ENCODE assay signal across 21 cellular contexts in the genomic region with DNA sequence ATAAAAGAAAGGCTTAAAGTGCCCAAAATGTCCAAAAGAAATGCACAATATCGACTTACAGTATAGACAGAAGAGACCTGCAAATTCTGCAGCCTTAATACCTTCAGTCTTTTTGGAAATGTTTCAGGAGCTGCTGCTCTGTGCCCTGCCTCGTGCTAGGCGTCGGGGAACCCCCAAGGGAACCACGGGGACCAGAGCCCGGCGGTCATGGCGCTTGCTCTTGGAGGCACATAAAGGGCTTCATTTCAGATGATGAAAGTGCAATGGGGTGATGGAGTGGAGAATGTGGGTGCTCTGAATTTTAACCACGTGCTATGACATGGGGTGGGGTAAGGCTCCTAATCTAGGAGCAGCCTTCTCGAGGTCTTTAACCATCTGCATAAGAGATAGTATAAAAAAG. TPM values are rescaled to one million over a fixed set of nuclear protein-coding genes. Genes with fewer than 3 reads are reported as not detected.
DNase-seq lines count a peak whose midpoint lies in the region; ATAC-seq and TF ChIP-seq lines count a peak whose summit lies in the region.
"Had no signal": no experiment of that assay in that cellular context is flagged by ENCODE, and none has a peak within 500 bp of the region (broad histone marks: within the 10 kb centered on the region; RNA-seq: fewer than 3 reads in every experiment).

No MANE protein-coding gene starts in this region.

- no peaks in the 10 kb centered on the region for H3K36me3 ChIP-seq in brain microvascular endothelial cell (replicated peaks)
- H3K36me3 ChIP-seq: adrenal gland, HAP-1, Peyer's patch had no signal

- H3K27ac ChIP-seq in RWPE1 (peak overlapping the region; percentile 78), brain microvascular endothelial cell (no peak overlapping the region)
- H3K27ac ChIP-seq: adrenal gland, hepatocyte had no signal

- no peak for ATAC-seq in central memory CD8-positive, alpha-beta T cell (replicated peaks; ENCODE audit: extremely low read depth, poor library complexity, severe bottlenecking)
- ATAC-seq in stimulated activated memory B cell treated with anti-CD40 and anti-IgM and Interleukin-4, amounts not matched to agents 10 μg/mL and 1 μg/mL and 100 μg/mL, for 72 hours, result no peak

- H3K4me3 ChIP-seq in brain microvascular endothelial cell (ENCODE audit: low read depth, low read length), result no peak overlapping the region
- H3K4me3 ChIP-seq: hepatocyte had no signal

- H3K36me3 Mint-ChIP-seq in activated CD4-positive, alpha-beta T cell treated with anti-CD3 and anti-CD28 coated beads, Interleukin-2, amount 10 ng/mL, durations not matched to agents 7 days and 5 days (ENCODE audit: low read depth), result no peaks in the 10 kb centered on the region
- H3K36me3 Mint-ChIP-seq in central memory CD8-positive, alpha-beta T cell (ENCODE audit: insufficient read depth), result peaks cover 3% of the 10 kb centered on the region
- no peaks in the 10 kb centered on the region for H3K36me3 Mint-ChIP-seq in stimulated activated memory B cell treated with anti-CD40 and anti-IgM and Interleukin-4, amounts not matched to agents 10 μg/mL and 1 μg/mL and 100 μg/mL, for 72 hours

- H3K9me3 Mint-ChIP-seq in activated CD4-positive, alpha-beta T cell treated with anti-CD3 and anti-CD28 coated beads, Interleukin-2, amount 10 ng/mL, durations not matched to agents 7 days and 5 days, result no peaks in the 10 kb centered on the region
- H3K9me3 Mint-ChIP-seq in central memory CD8-positive, alpha-beta T cell, result no peaks in the 10 kb centered on the region
- no peaks in the 10 kb centered on the region for H3K9me3 Mint-ChIP-seq in stimulated activated memory B cell treated with anti-CD40 and anti-IgM and Interleukin-4, amounts not matched to agents 10 μg/mL and 1 μg/mL and 100 μg/mL, for 72 hours

- peaks cover 3% of the 10 kb centered on the region for H3K27me3 Mint-ChIP-seq in activated CD4-positive, alpha-beta T cell treated with anti-CD3 and anti-CD28 coated beads, Interleukin-2, amount 10 ng/mL, durations not matched to agents 7 days and 5 days
- peaks cover 6% of the 10 kb centered on the region for H3K27me3 Mint-ChIP-seq in central memory CD8-positive, alpha-beta T cell
- H3K27me3 Mint-ChIP-seq in stimulated activated memory B cell treated with anti-CD40 and anti-IgM and Interleukin-4, amounts not matched to agents 10 μg/mL and 1 μg/mL and 100 μg/mL, for 72 hours, result no peaks in the 10 kb centered on the region

- no peak for TF ChIP-seq POLR2A in erythroblast (IDR thresholded peaks at IDR 0.05; ENCODE audit: low read length)

- CTCF ChIA-PET in activated CD4-positive, alpha-beta T cell treated with anti-CD3 and anti-CD28 coated beads, Interleukin-2, amount 10 ng/mL, durations not matched to agents 7 days and 5 days (lab: Charles Lee), result interaction anchor here (0.5 to 2.7 kb wide), 5 partner anchors 10 to 144 kb away, joined by 3 to 13 read pairs (median 4); partner anchors contain the start of gene AACS
- CTCF ChIA-PET in RWPE1 (lab: Yijun Ruan, JAX), result interaction anchor here (0.6 to 1.1 kb wide), 2 partner anchors 18 to 110 kb away, joined by 3 read pairs; no protein-coding TSS in a partner anchor

- peak overlapping the region; percentile 36 for H3K4me3 Mint-ChIP-seq in activated CD4-positive, alpha-beta T cell treated with anti-CD3 and anti-CD28 coated beads, Interleukin-2, amount 10 ng/mL, durations not matched to agents 7 days and 5 days
- peak overlapping the region; percentile 84 for H3K4me3 Mint-ChIP-seq in central memory CD8-positive, alpha-beta T cell
- peak overlapping the region; percentile 23 for H3K4me3 Mint-ChIP-seq in stimulated activated memory B cell treated with anti-CD40 and anti-IgM and Interleukin-4, amounts not matched to agents 10 μg/mL and 1 μg/mL and 100 μg/mL, for 72 hours
- H3K4me3 Mint-ChIP-seq: neural crest cell had no signal

- POLR2A ChIA-PET in activated CD4-positive, alpha-beta T cell treated with anti-CD3 and anti-CD28 coated beads, Interleukin-2, amount 10 ng/mL, durations not matched to agents 7 days and 5 days (lab: Charles Lee), result no interaction called here
- POLR2A ChIA-PET in RWPE1 (lab: Yijun Ruan, JAX; ENCODE audit: low non-redundant PET), result interaction anchor here (0.9 kb wide), 1 partner anchor 14 kb away, joined by 4 read pairs; no protein-coding TSS in a partner anchor

- TF ChIP-seq CTCF in RWPE1 (conservative IDR thresholded peaks at IDR 0.05; ENCODE audit: low read depth) (no peak), brain microvascular endothelial cell (IDR thresholded peaks at IDR 0.05; ENCODE audit: low read depth, low read length, missing control alignments) (no peak)

- in situ Hi-C loops in brain microvascular endothelial cell (cut with HindIII; ENCODE audit: low pct_ligation_motif_present, low sequenced_read_pairs), result no loop called here

- DNase-seq in activated CD4-positive, alpha-beta T cell treated with anti-CD3 and anti-CD28 coated beads, Interleukin-2, amount 10 ng/mL, durations not matched to agents 7 days and 5 days, result no peak
- no peak for DNase-seq in activated CD4-positive, alpha-beta T cell treated with anti-CD3 and anti-CD28 coated beads, Interleukin-2, amount 50 U/mL, for 1 hour
- no peak for DNase-seq in RWPE1 (ENCODE audit: low spot score)
- DNase-seq in central memory CD8-positive, alpha-beta T cell (ENCODE audit: low spot score in 2 of 2), result no peak
- DNase-seq in brain microvascular endothelial cell, result no peak
- DNase-seq in erythroblast (lab: John Stamatoyannopoulos, UW), result no peak
- no peak for DNase-seq in inferior parietal cortex (ENCODE audit: extremely low spot score)
- DNase-seq: activated CD8-positive, alpha-beta memory T cell treated with anti-CD3 and anti-CD28 coated beads, Interleukin-2, amount 50 U/mL, for 48 hours; adrenal gland; effector CD8-positive, alpha-beta T cell; Kasumi-1; kidney; mesenchymal stem cell; NCI-H1105 treated with DMSO at 0.1 percent for 48 hours; NCI-H2171; NCI-H82; Peyer's patch had no signal

- no peak overlapping the region for H3K27ac Mint-ChIP-seq in activated CD4-positive, alpha-beta T cell treated with anti-CD3 and anti-CD28 coated beads, Interleukin-2, amount 10 ng/mL, durations not matched to agents 7 days and 5 days
- no peak overlapping the region for H3K27ac Mint-ChIP-seq in central memory CD8-positive, alpha-beta T cell (ENCODE audit: low read depth)
- H3K27ac Mint-ChIP-seq in stimulated activated memory B cell treated with anti-CD40 and anti-IgM and Interleukin-4, amounts not matched to agents 10 μg/mL and 1 μg/mL and 100 μg/mL, for 72 hours, result no peak overlapping the region

- H3K27me3 ChIP-seq in brain microvascular endothelial cell (replicated peaks), result no peaks in the 10 kb centered on the region
- H3K27me3 ChIP-seq: adrenal gland, hepatocyte, Peyer's patch had no signal

- peaks cover 10% of the 10 kb centered on the region for H3K4me1 Mint-ChIP-seq in activated CD4-positive, alpha-beta T cell treated with anti-CD3 and anti-CD28 coated beads, Interleukin-2, amount 10 ng/mL, durations not matched to agents 7 days and 5 days
- peaks cover 9% of the 10 kb centered on the region for H3K4me1 Mint-ChIP-seq in central memory CD8-positive, alpha-beta T cell
- H3K4me1 Mint-ChIP-seq in stimulated activated memory B cell treated with anti-CD40 and anti-IgM and Interleukin-4, amounts not matched to agents 10 μg/mL and 1 μg/mL and 100 μg/mL, for 72 hours, result peaks cover 10% of the 10 kb centered on the region

RNA-seq across cellular contexts. Expression of gene AACS, which starts 14.8 kb away (rescaled TPM):
- total RNA-seq in activated CD4-positive, alpha-beta T cell treated with anti-CD3 and anti-CD28 coated beads, Interleukin-2, amount 10 ng/mL, durations not matched to agents 7 days and 5 days, result 10 to 100 TPM; 17.8 to 19.1 TPM

RNA-seq across cellular contexts. Expression of gene BRI3BP, which starts 57.0 kb away (rescaled TPM):
- total RNA-seq in activated CD4-positive, alpha-beta T cell treated with anti-CD3 and anti-CD28 coated beads, Interleukin-2, amount 10 ng/mL, durations not matched to agents 7 days and 5 days, result 10 to 100 TPM; 24.8 to 26.8 TPM

Comparison
In these comparisons a context has a peak if more than half of its experiments do, and no peak if none do; other contexts are left out.
1. H3K4me3 Mint-ChIP-seq: peak in every context shown above with its lines; median percentile 84 in central memory CD8-positive, alpha-beta T cell; 36 in activated CD4-positive, alpha-beta T cell treated with anti-CD3 and anti-CD28 coated beads, Interleukin-2, amount 10 ng/mL, durations not matched to agents 7 days and 5 days; 23 in stimulated activated memory B cell treated with anti-CD40 and anti-IgM and Interleukin-4, amounts not matched to agents 10 μg/mL and 1 μg/mL and 100 μg/mL, for 72 hours.